28 cellular contexts compared by ENCODE assay signal in the genomic region with DNA sequence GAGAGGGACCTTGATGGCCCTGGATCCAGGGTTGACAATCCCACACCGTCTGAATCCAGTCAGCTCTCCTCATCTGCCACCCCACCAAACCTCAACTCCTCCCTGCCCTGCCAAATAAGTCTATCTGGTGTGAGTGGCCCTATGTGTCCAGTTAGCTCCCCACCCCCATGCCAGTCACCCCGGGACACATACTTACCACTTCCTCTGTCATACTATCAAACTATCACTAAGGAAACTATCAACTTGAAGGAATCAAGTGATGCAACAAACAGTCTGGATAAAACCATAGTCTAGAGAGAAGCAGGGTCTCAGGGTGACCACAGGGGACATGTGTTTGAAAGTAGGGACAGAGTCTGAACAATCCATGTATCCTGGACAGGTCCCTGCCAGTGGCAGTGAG. TPM values are rescaled to one million over a fixed set of nuclear protein-coding genes. Genes with fewer than 3 reads are reported as not detected.
DNase-seq lines count a peak whose midpoint lies in the region; ATAC-seq, FAIRE-seq and TF ChIP-seq lines count a peak whose summit lies in the region.
"Had no signal": no experiment of that assay in that cellular context is flagged by ENCODE, and none has a peak within 500 bp of the region (broad histone marks: within the 10 kb centered on the region; RNA-seq: fewer than 3 reads in every experiment).

No MANE protein-coding gene starts in this region.

- no peaks in the 10 kb centered on the region for H3K36me3 Mint-ChIP-seq in CD4-positive, alpha-beta T cell (ENCODE audit: low read depth)
- H3K36me3 Mint-ChIP-seq: activated naive CD4-positive, alpha-beta T cell treated with anti-CD3 and anti-CD28 coated beads, Interleukin-2, amount 10 ng/mL, durations not matched to agents 7 days and 5 days; neural progenitor cell had no signal

- H3K79me2 ChIP-seq in H1 (ENCODE audit: control insufficient read depth in 1 of 2, insufficient read depth in 2 of 2, low read length in 2 of 2) = no peaks in the 10 kb centered on the region

- TF ChIP-seq POLR2A in Peyer's patch (IDR thresholded peaks at IDR 0.05) = no peak
- TF ChIP-seq POLR2A in H1 (IDR thresholded peaks at IDR 0.05; ENCODE audit: control extremely low read depth in 1 of 2, low read depth in 2 of 2, low read length in 2 of 2) = no peak; a peak in 1 of 3 replicates

- peak overlapping the region; percentile 92 for H2AK5ac ChIP-seq in H1 (ENCODE audit: low read depth, low read length)

- H3K27ac Mint-ChIP-seq in CD4-positive, alpha-beta T cell = no peak overlapping the region
- H3K27ac Mint-ChIP-seq: activated naive CD4-positive, alpha-beta T cell treated with anti-CD3 and anti-CD28 coated beads, Interleukin-2, amount 10 ng/mL, durations not matched to agents 7 days and 5 days; neural progenitor cell had no signal

- H2BK20ac ChIP-seq in H1 (ENCODE audit: low read length) = peak overlapping the region; percentile 98; the same call in 1 of the 2 replicates

- H3K27me3 ChIP-seq in Peyer's patch (no peaks in the 10 kb centered on the region), H1 (replicated peaks in 1 of 4; ENCODE audit: control insufficient read depth in 3 of 4, extremely low read depth in 1 of 4, insufficient read depth in 3 of 4, low read length in 3 of 4) (peaks cover 0 to 6% (median 2%) of the 10 kb centered on the region in 4 experiments; a peak in 2 of 7 replicates)
- peaks cover 5% of the 10 kb centered on the region for H3K27me3 ChIP-seq in CD4-positive, alpha-beta T cell (ENCODE audit: control insufficient read depth, insufficient read depth, low read length)
- H3K27me3 ChIP-seq: neural progenitor cell had no signal

- peak overlapping the region; percentile 90 for H3K18ac ChIP-seq in H1 (ENCODE audit: extremely low read depth, low read length)

- FAIRE-seq in GM18507 (lab: Jason Lieb, UNC) = peak; percentile 59
- FAIRE-seq in H1 (lab: Jason Lieb, UNC) = no peak
- FAIRE-seq: astrocyte had no signal

- no peaks in the 10 kb centered on the region for H3K23me2 ChIP-seq in H1 (ENCODE audit: low read depth, low read length)

- H3K4me2 ChIP-seq in H1 (ENCODE audit: insufficient read depth in 1 of 2, low read depth in 2 of 2, low read length in 2 of 2) = peak overlapping the region; percentile 45 to 62; a peak in 3 of 4 replicates
- H3K4me2 ChIP-seq: neural progenitor cell had no signal

- peaks cover 2% of the 10 kb centered on the region for H3K9me3 Mint-ChIP-seq in CD4-positive, alpha-beta T cell

- H3K27ac ChIP-seq in Peyer's patch = peak overlapping the region in 3 of 4 donors; percentile 45 to 52 (median 49)
- H3K27ac ChIP-seq in H1 (ENCODE audit: low read depth, low read length) = peak overlapping the region; percentile 47; the same call in 1 of the 2 replicates
- no peak overlapping the region for H3K27ac ChIP-seq in CD4-positive, alpha-beta T cell (ENCODE audit: low read depth, low read length)
- H3K27ac ChIP-seq: neural progenitor cell, psoas muscle, SK-N-MC had no signal

- TF ChIP-seq EP300 in H1 (IDR thresholded peaks at IDR 0.05; ENCODE audit: borderline replicate concordance in 1 of 2, low read depth in 2 of 2, low read length in 2 of 2) = no peak

- H2BK5ac ChIP-seq in H1 (ENCODE audit: low read depth, low read length) = peak overlapping the region; percentile 93

- peak overlapping the region; percentile 97; the same call in 1 of the 2 replicates for H2BK15ac ChIP-seq in H1 (ENCODE audit: low read length)

- H3K36me3 ChIP-seq in Peyer's patch = no peaks in the 10 kb centered on the region
- H3K36me3 ChIP-seq in H1 (ENCODE audit: control insufficient read depth in 2 of 4, insufficient read depth in 4 of 4, low read length in 3 of 4) = no peaks in the 10 kb centered on the region
- H3K36me3 ChIP-seq: neural progenitor cell had no signal

- H4K8ac ChIP-seq in H1 (ENCODE audit: extremely low read depth, insufficient read depth, low read length) = no peak overlapping the region

- H3K79me1 ChIP-seq in H1 (ENCODE audit: low read depth, low read length) = 0 out of 2 replicates have a peak, but pooled peaks cover 2% of the 10 kb centered on the region

- CTCF ChIA-PET in H1 (lab: Charles Lee; ENCODE audit: partially characterized antibody) = interaction anchor here (0.7 to 2.5 kb wide), 5 partner anchors 11 to 98 kb away, joined by 3 to 7 read pairs (median 3); no protein-coding TSS in a partner anchor
- CTCF ChIA-PET in CD4-positive, alpha-beta T cell (lab: Charles Lee) = no interaction called here

- no peak overlapping the region for H2AFZ ChIP-seq in H1 (ENCODE audit: low read length)
- H2AFZ ChIP-seq: neural progenitor cell had no signal

- no peak for TF ChIP-seq RAD21 in H1 (IDR thresholded peaks at IDR 0.05 in 1 of 2, conservative IDR thresholded peaks at IDR 0.05 in 1 of 2; ENCODE audit: low read depth in 2 of 2, low read length in 2 of 2)

- H4K5ac ChIP-seq in H1 (ENCODE audit: insufficient read length, low read depth, low read length) = no peak overlapping the region

- H3K4me3 Mint-ChIP-seq in CD4-positive, alpha-beta T cell = no peak overlapping the region
- H3K4me3 Mint-ChIP-seq: activated naive CD4-positive, alpha-beta T cell treated with anti-CD3 and anti-CD28 coated beads, Interleukin-2, amount 10 ng/mL, durations not matched to agents 7 days and 5 days; CD8-positive, alpha-beta memory T cell; neural progenitor cell had no signal

- no peak overlapping the region for H3K23ac ChIP-seq in H1 (ENCODE audit: insufficient read length)

- 84% methylated on average over 2 of the region's 2 CpGs; no CpG with 5 or more reads in 1 of the 2 experiments for WGBS in H1 (ENCODE audit: extremely low coverage in 1 of 2, insufficient coverage in 1 of 2, insufficient read length in 1 of 2, insufficient replicate concordance in 2 of 2, low coverage in 1 of 2, low lambda C conversion rate in 2 of 2, missing lambda C conversion rate in 1 of 2), 2 experiments

- no peak overlapping the region for H3K9ac ChIP-seq in H1 (replicated peaks in 1 of 4; ENCODE audit: extremely low read depth in 1 of 4, low read depth in 3 of 4, low read length in 3 of 4)
- H3K9ac ChIP-seq: neural progenitor cell had no signal

- TF ChIP-seq CTCF in Peyer's patch (IDR thresholded peaks at IDR 0.05) = no peak
- no peak for TF ChIP-seq CTCF in H1 (IDR thresholded peaks at IDR 0.05; ENCODE audit: control extremely low read depth in 1 of 3, insufficient read depth in 1 of 3, low read depth in 1 of 3, low read length in 3 of 3)
- TF ChIP-seq CTCF in CD4-positive, alpha-beta T cell (IDR thresholded peaks at IDR 0.05) = no peak

- H3K56ac ChIP-seq in H1 (replicated peaks; ENCODE audit: insufficient read length, low read depth, low read length) = no peak overlapping the region

- no peak overlapping the region for H3K4ac ChIP-seq in H1 (replicated peaks; ENCODE audit: insufficient read length, low read depth, low read length)

- H2BK120ac ChIP-seq in H1 (replicated peaks; ENCODE audit: low read depth, low read length) = peak overlapping the region; percentile 73

- DNase-seq in AML-193 (lab: John Stamatoyannopoulos, UW) = peak; percentile 28 to 40
- DNase-seq in GM18507 (ENCODE audit: extremely low spot score, insufficient read length, low read depth) = no peak
- no peak for DNase-seq in Peyer's patch
- DNase-seq in H1 (ENCODE audit: low read depth in 1 of 2, low spot score in 2 of 2) = no peak
- no peak for DNase-seq in CD4-positive, alpha-beta T cell
- DNase-seq in T1000 (lab: John Stamatoyannopoulos, UW) = no peak
- DNase-seq: activated CD4-positive, alpha-beta T cell treated with anti-CD3 and anti-CD28 coated beads for 48 hours; activated naive CD4-positive, alpha-beta T cell treated with anti-CD3 and anti-CD28 coated beads, Interleukin-2, amount 10 ng/mL, durations not matched to agents 7 days and 5 days; activated T-cell treated with anti-CD3 and anti-CD28 coated beads for 4 hours; CD8-positive, alpha-beta memory T cell; cerebellar nuclear complex; DMS79 treated with DMSO at 0.1 percent for 48 hours; glutamatergic neuron; midbrain; NCI-H2227 treated with DMSO at 0.1 percent for 48 hours; psoas muscle; stimulated activated CD4-positive, alpha-beta T cell treated with anti-CD3 and anti-CD28 coated beads, Interleukin-2, amount 100 ng/mL, for 48 hours; T-helper 9 cell had no signal

- no peak overlapping the region for H3K14ac ChIP-seq in H1 (ENCODE audit: insufficient read length)

- peaks cover 54% of the 10 kb centered on the region for H3K27me3 Mint-ChIP-seq in CD4-positive, alpha-beta T cell

- POLR2A ChIA-PET in H1 (lab: Charles Lee; ENCODE audit: partially characterized antibody) = interaction anchor here (5.4 kb wide), 1 partner anchor 11 kb away, joined by 28 read pairs; a partner anchor contains a TSS
- POLR2A ChIA-PET in CD4-positive, alpha-beta T cell (lab: Charles Lee) = no interaction called here

- ATAC-seq in GM19467 (IDR thresholded peaks at IDR 0.05; ENCODE audit: unreplicated experiment) (no peak), HG02884 (IDR thresholded peaks at IDR 0.05; ENCODE audit: unreplicated experiment) (no peak)
- ATAC-seq in CD4-positive, alpha-beta T cell (ENCODE audit: poor library complexity) = no peak
- ATAC-seq: left lobe of liver, Panc1, psoas muscle had no signal

- H3K4me1 ChIP-seq in Peyer's patch = no peaks in the 10 kb centered on the region
- peaks cover 11 to 17% (median 13%) of the 10 kb centered on the region in 4 experiments for H3K4me1 ChIP-seq in H1 (replicated peaks in 1 of 4; ENCODE audit: control insufficient read depth in 3 of 4, insufficient read depth in 4 of 4, low read length in 3 of 4)
- H3K4me1 ChIP-seq: psoas muscle had no signal

- peaks cover 6% of the 10 kb centered on the region for H3K4me1 Mint-ChIP-seq in CD4-positive, alpha-beta T cell (ENCODE audit: low read depth)

- peak overlapping the region; percentile 56 for H4K91ac ChIP-seq in H1 (replicated peaks; ENCODE audit: insufficient read length, low read length)

- intact Hi-C loops in CD4-positive, alpha-beta T cell (cut with DNase I, micrococcal nuclease) = no loop called here

- no peaks in the 10 kb centered on the region for H4K20me1 ChIP-seq in H1 (replicated peaks in 1 of 2; ENCODE audit: control insufficient read depth in 1 of 2, insufficient read depth in 2 of 2, low read length in 2 of 2)

- H2BK12ac ChIP-seq in H1 (ENCODE audit: low read depth, low read length) = peak overlapping the region; percentile 99

- H3K4me3 ChIP-seq in Peyer's patch (no peak overlapping the region), H1 (ENCODE audit: extremely low read depth in 1 of 4, insufficient read depth in 2 of 4, low read depth in 3 of 4, low read length in 4 of 4) (peak overlapping the region in 1 of 4 experiments; percentile 20; a peak in 2 of 8 replicates)
- H3K4me3 ChIP-seq: neural progenitor cell, psoas muscle, SK-N-MC, skin epidermis had no signal

- H3K9me3 ChIP-seq in Peyer's patch (no peaks in the 10 kb centered on the region), H1 (ENCODE audit: insufficient read depth in 2 of 2, low read depth in 1 of 2, low read length in 1 of 2) (peaks cover 9 to 17% of the 10 kb centered on the region in 2 experiments; a peak in 3 of 4 replicates)
- peaks cover 6% of the 10 kb centered on the region for H3K9me3 ChIP-seq in CD4-positive, alpha-beta T cell (ENCODE audit: control insufficient read depth, low read length)
- H3K9me3 ChIP-seq: psoas muscle had no signal

RNA-seq across cellular contexts. Expression of a gene that starts 13.2 kb away (rescaled TPM):
- total RNA-seq in Peyer's patch = 10 to 100 TPM in 1 of 4 donors, 1 to 10 TPM in 2, under 1 TPM in 1; 0.88 to 24.8 (median 4.3) TPM
- total RNA-seq in H1 (2021; fragmentation: NEBNext Ultra II Directional; extraction: Animal tissue kit (Norgen Biotek cat#: 25700)) = not detected in 2 replicates
- 0.02 TPM in 1 of 2 replicates, not detected in the other for polyA plus RNA-seq in H1 (2011; rRNA removed)
- not detected for polyA plus RNA-seq in H1 (2011; cell fraction: cytosol; rRNA removed)
- 0.14 TPM for polyA plus RNA-seq in H1 (2011; cell fraction: nucleus; rRNA removed)
- polyA plus RNA-seq in H1 (2012, experiment 1 of 2) = not detected in 4 replicates
- not detected for polyA plus RNA-seq in H1 (2012, experiment 2 of 2)
- polyA plus RNA-seq in H1 (2013, experiment 1 of 2) = 0.02 TPM
- polyA plus RNA-seq in H1 (2013, experiment 2 of 2) = not detected
- polyA minus RNA-seq in H1 (2011; rRNA and poly(A)+ RNA removed) = not detected in 2 replicates
- not detected for polyA minus RNA-seq in H1 (2011; cell fraction: cytosol; rRNA and poly(A)+ RNA removed)
- polyA minus RNA-seq in H1 (2011; cell fraction: nucleus; rRNA and poly(A)+ RNA removed) = not detected
- total RNA-seq in CD4-positive, alpha-beta T cell = 1 to 10 TPM; 1.5 TPM
- total RNA-seq: fibroblast of lung had no signal
- polyA plus RNA-seq: AG04450, fibroblast of lung had no signal

RNA-seq across cellular contexts. Expression of a gene that starts 39.4 kb away (rescaled TPM):
- 100 to 1,000 TPM in 1 of 4 donors, 10 to 100 TPM in 1, 1 to 10 TPM in 2; 4.4 to 175 (median 13.0) TPM for total RNA-seq in Peyer's patch
- not detected in 2 replicates for total RNA-seq in H1 (2021; fragmentation: NEBNext Ultra II Directional; extraction: Animal tissue kit (Norgen Biotek cat#: 25700))
- 0.20 TPM in 1 of 2 replicates, not detected in the other for polyA plus RNA-seq in H1 (2011; rRNA removed)
- polyA plus RNA-seq in H1 (2011; cell fraction: cytosol; rRNA removed) = 0.10 TPM
- polyA plus RNA-seq in H1 (2011; cell fraction: nucleus; rRNA removed) = 0.09 TPM
- not detected in 4 replicates for polyA plus RNA-seq in H1 (2012, experiment 1 of 2)
- polyA plus RNA-seq in H1 (2012, experiment 2 of 2) = not detected
- polyA plus RNA-seq in H1 (2013, experiment 1 of 2) = 0.08 TPM
- polyA plus RNA-seq in H1 (2013, experiment 2 of 2) = not detected
- not detected in 2 replicates for polyA minus RNA-seq in H1 (2011; rRNA and poly(A)+ RNA removed)
- polyA minus RNA-seq in H1 (2011; cell fraction: cytosol; rRNA and poly(A)+ RNA removed) = not detected
- polyA minus RNA-seq in H1 (2011; cell fraction: nucleus; rRNA and poly(A)+ RNA removed) = not detected
- total RNA-seq in CD4-positive, alpha-beta T cell = 1 to 10 TPM; 7.7 to 8.0 TPM
- total RNA-seq: astrocyte, fibroblast of lung had no signal
- polyA plus RNA-seq: AG04450, fibroblast of lung had no signal

Comparison
In these comparisons a context has a peak if more than half of its experiments do, and no peak if none do; other contexts are left out.
1. DNase-seq: peak in AML-193 (2 of 2); none in GM18507 (single experiment), Peyer's patch (0 of 3), H1 (0 of 2), CD4-positive, alpha-beta T cell (0 of 10) and T1000 (single experiment).